26 cellular contexts compared by ENCODE assay signal in genomic region chr3:175485436-175485835, GRCh38.
"Had no signal": no experiment of that assay in that cellular context is flagged by ENCODE, and none has a peak within 500 bp of the region (broad histone marks: within the 10 kb centered on the region; RNA-seq: fewer than 3 reads in every experiment).

No MANE protein-coding gene starts in this region.

- H3K27ac ChIP-seq: heart right ventricle, left lung, pancreas, skin epidermis, thyroid gland, upper lobe of left lung, vagina had no signal

- H3K9me3 Mint-ChIP-seq: activated naive CD8-positive, alpha-beta T cell treated with anti-CD3 and anti-CD28 coated beads, Interleukin-2, amount 10 ng/mL, durations not matched to agents 7 days and 5 days; nephron; stimulated activated naive CD8-positive, alpha-beta T cell treated with anti-CD3 and anti-CD28 coated beads, Interleukin-15, Interleukin-2, amounts not matched to agents 100 ng/mL and 50 ng/mL, for 24 hours; T-helper 2 cell treated with Interferon-gamma antibody and Interleukin-4, amounts not matched to agents 5 μg/mL and 100 μg/mL, for 36 hours had no signal

- H3K27ac Mint-ChIP-seq: activated naive CD4-positive, alpha-beta T cell treated with anti-CD3 and anti-CD28 coated beads for 36 hours; activated naive CD8-positive, alpha-beta T cell treated with anti-CD3 and anti-CD28 coated beads, Interleukin-2, amount 10 ng/mL, durations not matched to agents 7 days and 5 days; effector memory CD8-positive, alpha-beta T cell; nephron; stimulated activated effector memory CD8-positive, alpha-beta T cell treated with anti-CD3 and anti-CD28 coated beads, Interleukin-12 subunit alpha, Interleukin-12 subunit beta, amount 100 ng/mL, for 72 hours; stimulated activated naive CD8-positive, alpha-beta T cell treated with anti-CD3 and anti-CD28 coated beads, Interleukin-15, Interleukin-2, amounts not matched to agents 100 ng/mL and 50 ng/mL, for 24 hours; T-helper 2 cell treated with Interferon-gamma antibody and Interleukin-4, amounts not matched to agents 5 μg/mL and 100 μg/mL, for 36 hours had no signal

- H3K36me3 ChIP-seq: heart right ventricle, left lung, pancreas, prostate gland, thyroid gland, upper lobe of left lung, vagina had no signal

- ATAC-seq: effector memory CD8-positive, alpha-beta T cell; heart right ventricle; left lung; pancreas; sciatic nerve; stimulated activated effector memory CD8-positive, alpha-beta T cell treated with anti-CD3 and anti-CD28 coated beads, Interleukin-12 subunit alpha, Interleukin-12 subunit beta, amount 100 ng/mL, for 72 hours had no signal

- H3K4me3 Mint-ChIP-seq: activated naive CD4-positive, alpha-beta T cell treated with anti-CD3 and anti-CD28 coated beads for 36 hours; activated naive CD8-positive, alpha-beta T cell treated with anti-CD3 and anti-CD28 coated beads, Interleukin-2, amount 10 ng/mL, durations not matched to agents 7 days and 5 days; effector memory CD8-positive, alpha-beta T cell; nephron; stimulated activated effector memory CD8-positive, alpha-beta T cell treated with anti-CD3 and anti-CD28 coated beads, Interleukin-12 subunit alpha, Interleukin-12 subunit beta, amount 100 ng/mL, for 72 hours; stimulated activated naive CD8-positive, alpha-beta T cell treated with anti-CD3 and anti-CD28 coated beads, Interleukin-15, Interleukin-2, amounts not matched to agents 100 ng/mL and 50 ng/mL, for 24 hours; T-helper 2 cell treated with Interferon-gamma antibody and Interleukin-4, amounts not matched to agents 5 μg/mL and 100 μg/mL, for 36 hours had no signal

- H3K9me3 ChIP-seq: heart right ventricle, left lung, pancreas, prostate gland, thyroid gland, upper lobe of left lung, vagina had no signal

- H3K36me3 Mint-ChIP-seq: activated naive CD8-positive, alpha-beta T cell treated with anti-CD3 and anti-CD28 coated beads, Interleukin-2, amount 10 ng/mL, durations not matched to agents 7 days and 5 days; stimulated activated effector memory CD8-positive, alpha-beta T cell treated with anti-CD3 and anti-CD28 coated beads, Interleukin-12 subunit alpha, Interleukin-12 subunit beta, amount 100 ng/mL, for 72 hours had no signal

- H3K27me3 Mint-ChIP-seq: activated naive CD8-positive, alpha-beta T cell treated with anti-CD3 and anti-CD28 coated beads, Interleukin-2, amount 10 ng/mL, durations not matched to agents 7 days and 5 days; effector memory CD8-positive, alpha-beta T cell; stimulated activated naive CD8-positive, alpha-beta T cell treated with anti-CD3 and anti-CD28 coated beads, Interleukin-15, Interleukin-2, amounts not matched to agents 100 ng/mL and 50 ng/mL, for 24 hours had no signal

- H3K4me1 ChIP-seq: heart right ventricle, left lung, thyroid gland, upper lobe of left lung, vagina had no signal

- DNase-seq: activated CD4-positive, alpha-beta T cell treated with anti-CD3 and anti-CD28 coated beads for 48 hours; activated CD4-positive, alpha-beta T cell treated with anti-CD3 and anti-CD28 coated beads, Interleukin-2, amount 50 U/mL, for 48 hours; activated CD8-positive, alpha-beta memory T cell treated with anti-CD3 and anti-CD28 coated beads for 24 hours; activated effector memory CD4-positive, alpha-beta T cell treated with Interleukin-2 at 50 U/mL for 16 hours; activated naive CD4-positive, alpha-beta T cell treated with anti-CD3 and anti-CD28 coated beads for 36 hours; activated naive CD8-positive, alpha-beta T cell treated with anti-CD3 and anti-CD28 coated beads, Interleukin-2, amount 10 ng/mL, durations not matched to agents 7 days and 5 days; caudate nucleus; cortex of kidney; effector memory CD8-positive, alpha-beta T cell; foreskin fibroblast; heart right ventricle; kidney glomerular epithelial cell; left lung; pancreas; retina; stimulated activated CD4-positive, alpha-beta T cell treated with anti-CD3 and anti-CD28 coated beads, Interleukin-4, amount 100 ng/mL, for 24 hours; thyroid gland; upper lobe of left lung had no signal

- H3K27me3 ChIP-seq: heart right ventricle, left lung, pancreas, thyroid gland, upper lobe of left lung, vagina had no signal

- H3K4me1 Mint-ChIP-seq: activated naive CD8-positive, alpha-beta T cell treated with anti-CD3 and anti-CD28 coated beads, Interleukin-2, amount 10 ng/mL, durations not matched to agents 7 days and 5 days; nephron; stimulated activated effector memory CD8-positive, alpha-beta T cell treated with anti-CD3 and anti-CD28 coated beads, Interleukin-12 subunit alpha, Interleukin-12 subunit beta, amount 100 ng/mL, for 72 hours had no signal

- H3K4me3 ChIP-seq: heart right ventricle, left lung, pancreas, prostate gland, skin epidermis, thyroid gland, upper lobe of left lung, vagina had no signal
